Comparison of ENCODE assay signal across 8 cellular contexts in genomic region chr3:183253961-183254815, GRCh38. TPM values are rescaled to one million over a fixed set of nuclear protein-coding genes. Genes with fewer than 3 reads are reported as not detected.
DNase-seq lines count a peak whose midpoint lies in the region; ATAC-seq and TF ChIP-seq lines count a peak whose summit lies in the region.

No MANE protein-coding gene starts in this region.

- H3K27me3 Mint-ChIP-seq in activated T-helper 17 cell treated with anti-CD3 and anti-CD28 coated beads, Interleukin-2, amount 50 U/mL, for 72 hours = peaks cover 3% of the 10 kb centered on the region

- H3K36me3 Mint-ChIP-seq in activated T-helper 17 cell treated with anti-CD3 and anti-CD28 coated beads, Interleukin-2, amount 50 U/mL, for 72 hours (ENCODE audit: low read depth) = peaks cover 17% of the 10 kb centered on the region

- TF ChIP-seq CTCF in omental fat pad (IDR thresholded peaks at IDR 0.05) = no peak

- no peaks in the 10 kb centered on the region for H3K9me3 Mint-ChIP-seq in activated T-helper 17 cell treated with anti-CD3 and anti-CD28 coated beads, Interleukin-2, amount 50 U/mL, for 72 hours

- no peak overlapping the region for H3K27ac Mint-ChIP-seq in activated T-helper 17 cell treated with anti-CD3 and anti-CD28 coated beads, Interleukin-2, amount 50 U/mL, for 72 hours

- peak overlapping the region; percentile 76 for H3K4me3 Mint-ChIP-seq in activated T-helper 17 cell treated with anti-CD3 and anti-CD28 coated beads, Interleukin-2, amount 50 U/mL, for 72 hours

- H3K4me3 ChIP-seq in GM08714 (ENCODE audit: low read length) = peak overlapping the region; percentile 47; the same call in 1 of the 2 replicates

- peak; percentile 60 for ATAC-seq in activated T-helper 17 cell treated with anti-CD3 and anti-CD28 coated beads, Interleukin-2, amount 50 U/mL, for 72 hours (replicated peaks)
- ATAC-seq in omental fat pad (ENCODE audit: low FRiP score) (peak; percentile 63), HG03095 (IDR thresholded peaks at IDR 0.05; ENCODE audit: unreplicated experiment) (no peak)

- peaks cover 8% of the 10 kb centered on the region for H3K4me1 Mint-ChIP-seq in activated T-helper 17 cell treated with anti-CD3 and anti-CD28 coated beads, Interleukin-2, amount 50 U/mL, for 72 hours

- DNase-seq in LoVo (ENCODE audit: low spot score) = peak; percentile 19
- peak; percentile 51 for DNase-seq in glomerular visceral epithelial cell (ENCODE audit: extremely low spot score)
- DNase-seq in omental fat pad (ENCODE audit: low spot score) = no peak
- no peak for DNase-seq in amniotic stem cell (lab: John Stamatoyannopoulos, UW)
- no peak for DNase-seq in ureter (ENCODE audit: low spot score)

RNA-seq across cellular contexts. Expression of gene B3GNT5, which starts 1.1 kb away (rescaled TPM):
- total RNA-seq in activated T-helper 17 cell treated with anti-CD3 and anti-CD28 coated beads, Interleukin-2, amount 50 U/mL, for 72 hours = 1 to 10 TPM; 1.4 to 7.1 TPM
- 10 to 100 TPM in 2 of 4 donors, 1 to 10 TPM in 2; 7.9 to 42.0 (median 19.7) TPM for total RNA-seq in omental fat pad
- total RNA-seq in ureter = 20.3 TPM

Comparison
In these comparisons a context has a peak if more than half of its experiments do, and no peak if none do; other contexts are left out.
1. DNase-seq: peak in LoVo (single experiment) and glomerular visceral epithelial cell (single experiment); none in omental fat pad (single experiment), amniotic stem cell (single experiment) and ureter (single experiment).